ENCODE assay signal across 9 cellular contexts in genomic region chr9:114385412-114386181, GRCh38. TPM values are rescaled to one million over a fixed set of nuclear protein-coding genes. Genes with fewer than 3 reads are reported as not detected.
DNase-seq lines count a peak whose midpoint lies in the region; ATAC-seq lines count a peak whose summit lies in the region.
"Had no signal": no experiment of that assay in that cellular context is flagged by ENCODE, and none has a peak within 500 bp of the region (broad histone marks: within the 10 kb centered on the region; RNA-seq: fewer than 3 reads in every experiment).

No MANE protein-coding gene starts in this region.

- peak overlapping the region; percentile 76 for H3K4me3 ChIP-seq in Jurkat, Clone E6-1 (ENCODE audit: low read length)

- ATAC-seq in GM21515 (IDR thresholded peaks at IDR 0.05; ENCODE audit: unreplicated experiment) = peak; percentile 88
- ATAC-seq in central memory CD8-positive, alpha-beta T cell (replicated peaks; ENCODE audit: extremely low read depth, poor library complexity, severe bottlenecking) = peak; percentile 77

- peaks cover 84% of the 10 kb centered on the region for H3K36me3 Mint-ChIP-seq in central memory CD8-positive, alpha-beta T cell (ENCODE audit: insufficient read depth)

- peak overlapping the region; percentile 92 for H3K4me3 Mint-ChIP-seq in central memory CD8-positive, alpha-beta T cell

- H3K4me1 Mint-ChIP-seq in central memory CD8-positive, alpha-beta T cell = peaks cover 86% of the 10 kb centered on the region

- H3K9me3 Mint-ChIP-seq in central memory CD8-positive, alpha-beta T cell = no peaks in the 10 kb centered on the region

- peak overlapping the region; percentile 96 for H3K27ac Mint-ChIP-seq in central memory CD8-positive, alpha-beta T cell (ENCODE audit: low read depth)

- DNase-seq in CD1c-positive myeloid dendritic cell (ENCODE audit: extremely low spot score) (peak; percentile 98), lung microvascular endothelial cell (ENCODE audit: low read depth in 2 of 2) (peak; percentile 44 to 89), NCI-H446 treated with DMSO at 0.1 percent for 48 hours (lab: John Stamatoyannopoulos, UW) (no peak)
- peak; percentile 99 for DNase-seq in Jurkat, Clone E6-1 (ENCODE audit: low read depth, low spot score)
- DNase-seq in activated CD4-positive, CD25-positive, alpha-beta regulatory T cell treated with anti-CD3 and anti-CD28 coated beads, Interleukin-2, amount 50 U/mL, for 72 hours = peak; percentile 80
- DNase-seq in central memory CD8-positive, alpha-beta T cell (ENCODE audit: low spot score in 2 of 2) = peak; percentile 81 to 92
- peak; percentile 74 to 88 for DNase-seq in stimulated activated CD8-positive, alpha-beta memory T cell treated with anti-CD3 and anti-CD28 coated beads, Interleukin-15, amount 100 ng/mL, for 4 hours (ENCODE audit: low read depth in 2 of 2)

- H3K27me3 Mint-ChIP-seq in central memory CD8-positive, alpha-beta T cell = no peaks in the 10 kb centered on the region

RNA-seq across cellular contexts. Expression of gene AKNA, which starts 2.2 kb away (rescaled TPM):
- 45.2 TPM for polyA plus RNA-seq in Jurkat, Clone E6-1 (2012; ENCODE audit: insufficient read depth, insufficient read length)
- 0.20 and 0.87 TPM in 2 replicates for total RNA-seq in lung microvascular endothelial cell

RNA-seq across cellular contexts. Expression of gene ORM2, which starts 55.9 kb away (rescaled TPM):
- polyA plus RNA-seq in Jurkat, Clone E6-1 (2012; ENCODE audit: insufficient read depth, insufficient read length) = not detected
- total RNA-seq in lung microvascular endothelial cell = not detected in 2 replicates
- total RNA-seq: NCI-H460 had no signal
